Comparison of ENCODE assay signal across 22 cellular contexts in the genomic region with DNA sequence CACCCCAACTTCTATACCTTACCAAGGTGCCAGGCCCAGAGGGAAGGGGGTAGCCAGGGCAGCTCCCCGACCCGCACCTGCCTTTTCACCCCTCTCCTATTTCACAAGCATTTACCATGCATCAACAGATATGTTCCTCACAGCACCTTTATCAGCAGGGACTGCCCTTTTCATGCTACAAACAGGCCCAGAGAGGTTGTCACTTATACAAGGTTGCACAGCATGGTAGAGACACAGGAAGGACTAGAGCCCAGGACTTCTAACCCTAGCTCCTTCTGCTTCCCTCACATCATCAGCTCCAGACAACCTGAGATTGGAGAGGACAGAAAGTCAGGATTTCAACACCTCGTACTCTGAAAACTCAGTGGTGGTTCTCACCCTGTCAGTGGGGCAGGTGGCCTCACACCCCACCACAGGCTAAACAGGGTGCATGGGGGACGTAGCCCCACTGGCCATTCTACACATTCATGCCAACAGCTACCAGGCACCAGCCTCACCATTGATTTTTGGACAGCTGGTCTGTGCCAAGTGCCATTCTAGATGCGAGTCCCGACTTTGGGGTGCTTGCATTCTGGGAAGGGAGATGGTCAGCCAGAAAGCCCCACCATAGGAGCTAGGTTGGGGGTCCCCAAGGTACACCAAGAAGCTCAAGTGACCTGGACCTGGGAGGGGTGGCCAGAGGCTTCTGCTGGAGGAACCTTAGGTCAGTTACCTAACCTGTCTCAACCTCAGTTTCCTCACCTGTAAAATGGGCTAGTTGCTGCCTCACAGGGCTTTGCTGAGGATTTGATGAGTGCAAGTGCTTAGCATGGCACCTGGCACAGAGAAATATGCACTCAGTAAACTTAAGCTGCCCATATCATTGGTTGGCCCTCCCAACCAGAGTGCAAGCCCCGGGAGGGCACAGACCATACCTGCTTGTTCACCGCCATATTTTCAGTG.
"Had no signal": no experiment of that assay in that cellular context is flagged by ENCODE, and none has a peak within 500 bp of the region (broad histone marks: within the 10 kb centered on the region; RNA-seq: fewer than 3 reads in every experiment).

No MANE protein-coding gene starts in this region.

- H3K9me3 Mint-ChIP-seq: activated CD4-positive, alpha-beta memory T cell treated with anti-CD3 and anti-CD28 coated beads, Interleukin-2, amount 10 ng/mL, durations not matched to agents 7 days and 5 days; activated CD4-positive, alpha-beta T cell treated with anti-CD3 and anti-CD28 coated beads, Interleukin-2, amount 10 ng/mL, durations not matched to agents 24 days and 14 days; activated naive CD4-positive, alpha-beta T cell treated with anti-CD3 and anti-CD28 coated beads, Interleukin-2, amount 10 ng/mL, durations not matched to agents 7 days and 5 days; endodermal cell; neural progenitor cell; stimulated activated naive CD8-positive, alpha-beta T cell treated with anti-CD3 and anti-CD28 coated beads, Interleukin-15, Interleukin-2, amounts not matched to agents 100 ng/mL and 50 ng/mL, for 24 hours had no signal

- H3K9me3 ChIP-seq: heart right ventricle, mucosa of descending colon, tibial nerve had no signal

- ATAC-seq: activated CD4-positive, CD25-positive, alpha-beta regulatory T cell treated with anti-CD3 and anti-CD28 coated beads, Interleukin-2, amount 50 U/mL, for 24 hours; activated CD8-positive, alpha-beta memory T cell treated with anti-CD3 and anti-CD28 coated beads, Interleukin-2, amount 10 ng/mL, durations not matched to agents 7 days and 5 days; heart right ventricle; left lobe of liver; mucosa of descending colon; SK-N-SH treated with all-trans-retinoic acid at 6 μM for 48 hours had no signal

- FAIRE-seq: keratinocyte had no signal

- H2AFZ ChIP-seq: neural progenitor cell had no signal

- H3K36me3 Mint-ChIP-seq: activated CD8-positive, alpha-beta memory T cell treated with anti-CD3 and anti-CD28 coated beads, Interleukin-2, amount 10 ng/mL, durations not matched to agents 7 days and 5 days; activated naive CD4-positive, alpha-beta T cell treated with anti-CD3 and anti-CD28 coated beads, Interleukin-2, amount 10 ng/mL, durations not matched to agents 7 days and 5 days; naive B cell had no signal

- H3K9ac ChIP-seq: neural progenitor cell had no signal

- H3K36me3 ChIP-seq: neural progenitor cell had no signal

- H3K4me1 Mint-ChIP-seq: activated CD4-positive, alpha-beta memory T cell treated with anti-CD3 and anti-CD28 coated beads, Interleukin-2, amount 10 ng/mL, durations not matched to agents 7 days and 5 days; activated CD4-positive, alpha-beta T cell treated with anti-CD3 and anti-CD28 coated beads, Interleukin-2, amount 10 ng/mL, durations not matched to agents 24 days and 14 days; activated CD8-positive, alpha-beta memory T cell treated with anti-CD3 and anti-CD28 coated beads, Interleukin-2, amount 10 ng/mL, durations not matched to agents 7 days and 5 days; activated naive CD4-positive, alpha-beta T cell treated with anti-CD3 and anti-CD28 coated beads, Interleukin-2, amount 10 ng/mL, durations not matched to agents 7 days and 5 days had no signal

- H3K27me3 Mint-ChIP-seq: activated CD4-positive, alpha-beta memory T cell treated with anti-CD3 and anti-CD28 coated beads, Interleukin-2, amount 10 ng/mL, durations not matched to agents 7 days and 5 days; activated CD4-positive, alpha-beta T cell treated with anti-CD3 and anti-CD28 coated beads, Interleukin-2, amount 10 ng/mL, durations not matched to agents 24 days and 14 days; activated naive CD4-positive, alpha-beta T cell treated with anti-CD3 and anti-CD28 coated beads, Interleukin-2, amount 10 ng/mL, durations not matched to agents 7 days and 5 days; progenitor cell of endocrine pancreas; stimulated activated naive CD8-positive, alpha-beta T cell treated with anti-CD3 and anti-CD28 coated beads, Interleukin-15, Interleukin-2, amounts not matched to agents 100 ng/mL and 50 ng/mL, for 24 hours had no signal

- H3K27me3 ChIP-seq: heart right ventricle, neural progenitor cell, tibial nerve had no signal

- H3K4me3 Mint-ChIP-seq: activated CD4-positive, alpha-beta memory T cell treated with anti-CD3 and anti-CD28 coated beads, Interleukin-2, amount 10 ng/mL, durations not matched to agents 7 days and 5 days; activated CD4-positive, alpha-beta T cell treated with anti-CD3 and anti-CD28 coated beads, Interleukin-2, amount 10 ng/mL, durations not matched to agents 24 days and 14 days; activated CD8-positive, alpha-beta memory T cell treated with anti-CD3 and anti-CD28 coated beads, Interleukin-2, amount 10 ng/mL, durations not matched to agents 7 days and 5 days; activated naive CD4-positive, alpha-beta T cell treated with anti-CD3 and anti-CD28 coated beads, Interleukin-2, amount 10 ng/mL, durations not matched to agents 7 days and 5 days; endodermal cell; naive B cell; neural progenitor cell; stimulated activated naive CD8-positive, alpha-beta T cell treated with anti-CD3 and anti-CD28 coated beads, Interleukin-15, Interleukin-2, amounts not matched to agents 100 ng/mL and 50 ng/mL, for 24 hours had no signal

- H3K27ac Mint-ChIP-seq: activated CD4-positive, alpha-beta memory T cell treated with anti-CD3 and anti-CD28 coated beads, Interleukin-2, amount 10 ng/mL, durations not matched to agents 7 days and 5 days; activated CD4-positive, alpha-beta T cell treated with anti-CD3 and anti-CD28 coated beads, Interleukin-2, amount 10 ng/mL, durations not matched to agents 24 days and 14 days; activated CD8-positive, alpha-beta memory T cell treated with anti-CD3 and anti-CD28 coated beads, Interleukin-2, amount 10 ng/mL, durations not matched to agents 7 days and 5 days; activated naive CD4-positive, alpha-beta T cell treated with anti-CD3 and anti-CD28 coated beads, Interleukin-2, amount 10 ng/mL, durations not matched to agents 7 days and 5 days; endodermal cell; neural progenitor cell; stimulated activated naive CD8-positive, alpha-beta T cell treated with anti-CD3 and anti-CD28 coated beads, Interleukin-15, Interleukin-2, amounts not matched to agents 100 ng/mL and 50 ng/mL, for 24 hours had no signal

- H3K4me1 ChIP-seq: neural progenitor cell had no signal

- DNase-seq: activated CD4-positive, alpha-beta memory T cell treated with anti-CD3 and anti-CD28 coated beads, Interleukin-2, amount 10 ng/mL, durations not matched to agents 7 days and 5 days; activated CD4-positive, alpha-beta T cell treated with anti-CD3 and anti-CD28 coated beads, Interleukin-2, amount 10 ng/mL, durations not matched to agents 24 days and 14 days; activated CD8-positive, alpha-beta memory T cell treated with anti-CD3 and anti-CD28 coated beads, Interleukin-2, amount 10 ng/mL, durations not matched to agents 7 days and 5 days; activated effector memory CD4-positive, alpha-beta T cell treated with anti-CD3 and anti-CD28 coated beads, Interleukin-2, amount 50 U/mL, for 16 hours; activated naive CD4-positive, alpha-beta T cell treated with anti-CD3 and anti-CD28 coated beads, Interleukin-2, amount 10 ng/mL, durations not matched to agents 7 days and 5 days; activated T-cell treated with anti-CD3 and anti-CD28 coated beads for 4 hours; anterior cingulate cortex; endodermal cell; heart right ventricle; mucosa of descending colon; naive B cell; retina had no signal

- H3K4me3 ChIP-seq: coronary artery, heart right ventricle, mucosa of descending colon, neural progenitor cell, tibial nerve had no signal

- H3K27ac ChIP-seq: neural progenitor cell, VCaP had no signal

- H3K4me2 ChIP-seq: neural progenitor cell had no signal
